ENCODE assay signal across 10 cellular contexts in genomic region chr12:122473543-122474323, GRCh38. TPM values are rescaled to one million over a fixed set of nuclear protein-coding genes. Genes with fewer than 3 reads are reported as not detected.
DNase-seq lines count a peak whose midpoint lies in the region; ATAC-seq, FAIRE-seq and TF ChIP-seq lines count a peak whose summit lies in the region.
"Had no signal": no experiment of that assay in that cellular context is flagged by ENCODE, and none has a peak within 500 bp of the region (broad histone marks: within the 10 kb centered on the region; RNA-seq: fewer than 3 reads in every experiment).

No MANE protein-coding gene starts in this region.

- H3K4me2 ChIP-seq in K562 (ENCODE audit: insufficient read depth, low read length), result no peak overlapping the region

- no peaks in the 10 kb centered on the region for H4K20me1 ChIP-seq in K562 (replicated peaks; ENCODE audit: control insufficient read depth, insufficient read depth, low read length)

- FAIRE-seq in K562 (lab: Jason Lieb, UNC), result no peak
- FAIRE-seq: endometrium had no signal

- POLR2A ChIA-PET in K562 (lab: Yijun Ruan, JAX), result interaction anchor here (1.2 to 4.0 kb wide), 5 partner anchors 11 to 74 kb away, joined by 4 to 43 read pairs (median 8); no protein-coding TSS in a partner anchor

- H3K27me3 ChIP-seq in K562 (ENCODE audit: control insufficient read depth in 2 of 2, insufficient read depth in 2 of 2, low read length in 2 of 2) (no peaks in the 10 kb centered on the region), BE2C (no peaks in the 10 kb centered on the region)

- intact Hi-C loops in K562 (cut with micrococcal nuclease), result no loop called here

- H3K4me3 ChIP-seq in GM12865 (ENCODE audit: low read depth, low read length), result no peak overlapping the region
- H3K4me3 ChIP-seq in K562, result no peak overlapping the region
- H3K4me3 ChIP-seq in skin epidermis, result no peak overlapping the region
- no peak overlapping the region for H3K4me3 ChIP-seq in BE2C (ENCODE audit: low read depth, low read length)

- TF ChIP-seq POLR2A in K562 (conservative IDR thresholded peaks at IDR 0.05), result no peak

- WGBS in K562 (ENCODE audit: insufficient coverage, low coverage, missing lambda C conversion rate), result 63% methylated on average over 18 of the region's 19 CpGs

- H3K36me3 ChIP-seq in K562 (ENCODE audit: control insufficient read depth, insufficient read depth, low read length), result peaks cover 63% of the 10 kb centered on the region
- peaks cover 53% of the 10 kb centered on the region for H3K36me3 ChIP-seq in BE2C

- TF ChIP-seq EP300 in K562 (IDR thresholded peaks at IDR 0.05; ENCODE audit: low read length), result no peak

- no peak for TF ChIP-seq RAD21 in K562 (CRISPR knock-in tag; conservative IDR thresholded peaks at IDR 0.05 in 1 of 2, IDR thresholded peaks at IDR 0.05 in 1 of 2)

- TF ChIP-seq CTCF in GM12865 (IDR thresholded peaks at IDR 0.05; ENCODE audit: insufficient read depth, low read depth, low read length, missing control alignments), result no peak
- no peak for TF ChIP-seq CTCF in K562 (IDR thresholded peaks at IDR 0.05 in 2 of 3, conservative IDR thresholded peaks at IDR 0.05 in 1 of 3; ENCODE audit: insufficient read depth in 2 of 3, low read depth in 1 of 3, low read length in 3 of 3)
- TF ChIP-seq CTCF in BE2C (IDR thresholded peaks at IDR 0.05; ENCODE audit: low read depth, low read length), result no peak

- ATAC-seq in K562, result peak; percentile 25

- no peak overlapping the region for H2AFZ ChIP-seq in K562 (ENCODE audit: low read depth, low read length)

- no TSS peak for BruUV-seq in K562 (replicated peaks; lab: Mats Ljungman, UMichigan)

- 0 out of 5 replicates have a peak, but pooled peaks cover 0 to 5% of the 10 kb centered on the region in 2 experiments for H3K4me1 ChIP-seq in K562 (replicated peaks in 1 of 2; ENCODE audit: control insufficient read depth in 2 of 2, insufficient read depth in 2 of 2, low read length in 2 of 2)
- H3K4me1 ChIP-seq in BE2C, result no peaks in the 10 kb centered on the region

- no peaks in the 10 kb centered on the region for H3K9me3 ChIP-seq in K562 (replicated peaks; ENCODE audit: control insufficient read depth, insufficient read depth, low read depth, low read length)
- H3K9me3 ChIP-seq in BE2C, result no peaks in the 10 kb centered on the region

- DNase-seq in GM12865 (ENCODE audit: low read depth), result peak; percentile 70
- peak; percentile 23 for DNase-seq in HPDE6-E6E7 (ENCODE audit: extremely low spot score)
- DNase-seq in K562 (ENCODE audit: extremely low read depth in 1 of 4, low spot score in 3 of 4), result peak; percentile 20 to 42 (median 30)
- no peak for DNase-seq in BE2C
- no peak for DNase-seq in KBM-7
- DNase-seq in NCI-H82 (lab: John Stamatoyannopoulos, UW), result no peak
- DNase-seq in NCI-H1417 (lab: John Stamatoyannopoulos, UW), result no peak
- DNase-seq: NCI-H2081 treated with DMSO at 0.1 percent for 48 hours had no signal

- H3K9ac ChIP-seq in K562 (ENCODE audit: insufficient read depth in 1 of 2, low read depth in 2 of 2, low read length in 2 of 2), result peak overlapping the region in 1 of 2 experiments; percentile 59; a peak in 1 of 4 replicates

- H3K9me1 ChIP-seq in K562 (ENCODE audit: control insufficient read depth, insufficient read depth, low read length), result no peaks in the 10 kb centered on the region

- in situ Hi-C loops in K562 (cut with MboI) (no loop called here), KBM-7 (cut with MboI; ENCODE audit: low pct_unique_long_range_greater_than_20kb, low sequenced_read_pairs) (no loop called here)

- CTCF ChIA-PET in K562 (lab: Yijun Ruan, JAX; ENCODE audit: low intra/inter-chr PET ratio), result no interaction called here

- H3K27ac ChIP-seq in K562 (ENCODE audit: extremely low read depth, low read depth, low read length), result peak overlapping the region; percentile 5; the same call in 1 of the 3 replicates
- peak overlapping the region in 16 of 21 experiments; percentile 13 to 68 (median 44) for H3K27ac ChIP-seq in skin epidermis

- H3K79me2 ChIP-seq in K562 (ENCODE audit: control insufficient read depth, insufficient read depth, low read length), result no peaks in the 10 kb centered on the region

RNA-seq across cellular contexts. Expression of gene ZCCHC8, which starts 27.0 kb away (rescaled TPM):
- 46.3 and 139 TPM in 2 replicates for total RNA-seq in K562 (2011; cell fraction: chromatin; rRNA removed; ENCODE audit: low replicate concordance)
- 22.3 and 27.9 TPM in 2 replicates for total RNA-seq in K562 (2011; cell fraction: nucleolus; rRNA removed)
- 46.5 and 73.4 TPM in 2 replicates for total RNA-seq in K562 (2011; cell fraction: nucleoplasm; rRNA removed)
- total RNA-seq in K562 (2014; rRNA removed) (25.3 and 27.7 TPM in 2 replicates), K562 (2014; rRNA removed; fragmentation: Illumina TruSeq; extraction: Trizol) (41.1 and 50.2 TPM in 2 replicates), K562 (2015; rRNA removed; fragmentation: Illumina TruSeq; extraction: Trizol) (32.5 and 36.5 TPM in 2 replicates), K562 (2021) (34.1 and 36.0 TPM in 2 replicates)
- polyA plus RNA-seq in K562 (2011; rRNA removed) (28.9 and 32.0 TPM in 2 replicates), K562 (2014; fragmentation: Illumina TruSeq; extraction: Trizol) (41.3 and 50.9 TPM in 2 replicates), K562 (2014; fragmentation: Nextera tagmentation; extraction: Ambion mirVana) (10 to 100 TPM; 14.8 to 20.7 TPM), K562 (2014; rRNA removed) (34.8 and 37.9 TPM in 2 replicates)
- 15.4 and 21.2 TPM in 2 replicates for polyA plus RNA-seq in K562 (2011; cell fraction: cytosol; rRNA removed)
- 40.8 and 51.1 TPM in 2 replicates for polyA plus RNA-seq in K562 (2011; cell fraction: nucleus; rRNA removed)
- 21.2 and 36.6 TPM in 2 replicates for polyA plus RNA-seq in K562 (2012)
- 27.6 and 29.6 TPM in 2 replicates for polyA minus RNA-seq in K562 (2011; rRNA and poly(A)+ RNA removed)
- polyA minus RNA-seq in K562 (2011; cell fraction: cytosol; rRNA and poly(A)+ RNA removed), result 13.9 and 15.6 TPM in 2 replicates
- polyA minus RNA-seq in K562 (2011; cell fraction: nucleus; rRNA and poly(A)+ RNA removed), result 15.1 and 30.9 TPM in 2 replicates
- polyA plus RNA-seq in BE2C (2012; ENCODE audit: insufficient read depth, insufficient read length, low read depth), result 16.4 TPM

RNA-seq across cellular contexts. Expression of gene CLIP1, which starts 51.3 kb away (rescaled TPM):
- 77.3 and 128 TPM in 2 replicates for total RNA-seq in K562 (2011; cell fraction: chromatin; rRNA removed; ENCODE audit: low replicate concordance)
- total RNA-seq in K562 (2011; cell fraction: nucleolus; rRNA removed), result 38.0 and 40.8 TPM in 2 replicates
- total RNA-seq in K562 (2011; cell fraction: nucleoplasm; rRNA removed), result 61.1 and 81.7 TPM in 2 replicates
- total RNA-seq in K562 (2014; rRNA removed), result 19.7 and 20.1 TPM in 2 replicates
- total RNA-seq in K562 (2014; rRNA removed; fragmentation: Illumina TruSeq; extraction: Trizol), result 29.6 and 39.5 TPM in 2 replicates
- 33.3 and 33.9 TPM in 2 replicates for total RNA-seq in K562 (2015; rRNA removed; fragmentation: Illumina TruSeq; extraction: Trizol)
- total RNA-seq in K562 (2021), result 24.9 and 27.8 TPM in 2 replicates
- 31.9 and 34.5 TPM in 2 replicates for polyA plus RNA-seq in K562 (2011; rRNA removed)
- 24.3 and 28.5 TPM in 2 replicates for polyA plus RNA-seq in K562 (2011; cell fraction: cytosol; rRNA removed)
- 31.9 and 33.0 TPM in 2 replicates for polyA plus RNA-seq in K562 (2011; cell fraction: nucleus; rRNA removed)
- 17.8 and 31.5 TPM in 2 replicates for polyA plus RNA-seq in K562 (2012)
- polyA plus RNA-seq in K562 (2014; fragmentation: Illumina TruSeq; extraction: Trizol), result 27.3 and 27.6 TPM in 2 replicates
- 1 to 10 TPM; 5.8 to 6.1 TPM for polyA plus RNA-seq in K562 (2014; fragmentation: Nextera tagmentation; extraction: Ambion mirVana)
- polyA plus RNA-seq in K562 (2014; rRNA removed), result 19.1 and 21.2 TPM in 2 replicates
- polyA minus RNA-seq in K562 (2011; rRNA and poly(A)+ RNA removed), result 48.7 and 54.3 TPM in 2 replicates
- polyA minus RNA-seq in K562 (2011; cell fraction: cytosol; rRNA and poly(A)+ RNA removed), result 16.9 and 22.4 TPM in 2 replicates
- 17.0 and 35.5 TPM in 2 replicates for polyA minus RNA-seq in K562 (2011; cell fraction: nucleus; rRNA and poly(A)+ RNA removed)
- 32.6 TPM for polyA plus RNA-seq in BE2C (2012; ENCODE audit: insufficient read depth, insufficient read length, low read depth)

RNA-seq across cellular contexts. Expression of gene RSRC2, which starts 53.0 kb away (rescaled TPM):
- 98.7 and 318 TPM in 2 replicates for total RNA-seq in K562 (2011; cell fraction: chromatin; rRNA removed; ENCODE audit: low replicate concordance)
- total RNA-seq in K562 (2011; cell fraction: nucleolus; rRNA removed), result 46.5 and 58.4 TPM in 2 replicates
- total RNA-seq in K562 (2011; cell fraction: nucleoplasm; rRNA removed), result 128 and 216 TPM in 2 replicates
- 65.9 and 83.6 TPM in 2 replicates for total RNA-seq in K562 (2014; rRNA removed)
- 112 and 125 TPM in 2 replicates for total RNA-seq in K562 (2014; rRNA removed; fragmentation: Illumina TruSeq; extraction: Trizol)
- 109 and 120 TPM in 2 replicates for total RNA-seq in K562 (2015; rRNA removed; fragmentation: Illumina TruSeq; extraction: Trizol)
- 55.5 and 56.9 TPM in 2 replicates for total RNA-seq in K562 (2021)
- 66.6 and 70.1 TPM in 2 replicates for polyA plus RNA-seq in K562 (2011; rRNA removed)
- 4.7 and 14.5 TPM in 2 replicates for polyA plus RNA-seq in K562 (2011; cell fraction: cytosol; rRNA removed)
- 82.9 and 129 TPM in 2 replicates for polyA plus RNA-seq in K562 (2011; cell fraction: nucleus; rRNA removed)
- 44.7 and 51.8 TPM in 2 replicates for polyA plus RNA-seq in K562 (2012)
- 87.5 and 123 TPM in 2 replicates for polyA plus RNA-seq in K562 (2014; fragmentation: Illumina TruSeq; extraction: Trizol)
- polyA plus RNA-seq in K562 (2014; fragmentation: Nextera tagmentation; extraction: Ambion mirVana), result 10 to 100 TPM; 52.6 to 72.3 TPM
- 65.0 and 80.3 TPM in 2 replicates for polyA plus RNA-seq in K562 (2014; rRNA removed)
- 55.6 and 64.7 TPM in 2 replicates for polyA minus RNA-seq in K562 (2011; rRNA and poly(A)+ RNA removed)
- polyA minus RNA-seq in K562 (2011; cell fraction: cytosol; rRNA and poly(A)+ RNA removed), result 13.8 and 20.4 TPM in 2 replicates
- polyA minus RNA-seq in K562 (2011; cell fraction: nucleus; rRNA and poly(A)+ RNA removed), result 44.2 and 98.2 TPM in 2 replicates
- 173 TPM for polyA plus RNA-seq in BE2C (2012; ENCODE audit: insufficient read depth, insufficient read length, low read depth)

RNA-seq across cellular contexts. Expression of gene KNTC1, which starts 53.3 kb away (rescaled TPM):
- total RNA-seq in K562 (2011; cell fraction: chromatin; rRNA removed; ENCODE audit: low replicate concordance), result 430 and 898 TPM in 2 replicates
- total RNA-seq in K562 (2011; cell fraction: nucleolus; rRNA removed), result 165 and 228 TPM in 2 replicates
- total RNA-seq in K562 (2011; cell fraction: nucleoplasm; rRNA removed), result 371 and 438 TPM in 2 replicates
- 62.7 and 69.9 TPM in 2 replicates for total RNA-seq in K562 (2014; rRNA removed)
- total RNA-seq in K562 (2014; rRNA removed; fragmentation: Illumina TruSeq; extraction: Trizol), result 134 and 135 TPM in 2 replicates
- 110 and 120 TPM in 2 replicates for total RNA-seq in K562 (2015; rRNA removed; fragmentation: Illumina TruSeq; extraction: Trizol)
- 82.3 and 83.1 TPM in 2 replicates for total RNA-seq in K562 (2021)
- 130 and 146 TPM in 2 replicates for polyA plus RNA-seq in K562 (2011; rRNA removed)
- 26.7 and 41.9 TPM in 2 replicates for polyA plus RNA-seq in K562 (2011; cell fraction: cytosol; rRNA removed)
- polyA plus RNA-seq in K562 (2011; cell fraction: nucleus; rRNA removed), result 353 and 375 TPM in 2 replicates
- polyA plus RNA-seq in K562 (2012), result 55.8 and 85.6 TPM in 2 replicates
- polyA plus RNA-seq in K562 (2014; fragmentation: Illumina TruSeq; extraction: Trizol), result 74.1 and 99.6 TPM in 2 replicates
- 10 to 100 TPM; 38.9 to 57.8 TPM for polyA plus RNA-seq in K562 (2014; fragmentation: Nextera tagmentation; extraction: Ambion mirVana)
- polyA plus RNA-seq in K562 (2014; rRNA removed), result 102 and 103 TPM in 2 replicates
- 198 and 218 TPM in 2 replicates for polyA minus RNA-seq in K562 (2011; rRNA and poly(A)+ RNA removed)
- polyA minus RNA-seq in K562 (2011; cell fraction: cytosol; rRNA and poly(A)+ RNA removed), result 42.0 and 54.2 TPM in 2 replicates
- polyA minus RNA-seq in K562 (2011; cell fraction: nucleus; rRNA and poly(A)+ RNA removed), result 158 and 332 TPM in 2 replicates
- 6.6 TPM for polyA plus RNA-seq in BE2C (2012; ENCODE audit: insufficient read depth, insufficient read length, low read depth)

Comparison
In these comparisons a context has a peak if more than half of its experiments do, and no peak if none do; other contexts are left out.
1. DNase-seq: peak in GM12865 (single experiment), HPDE6-E6E7 (single experiment) and K562 (4 of 4); none in BE2C (single experiment), KBM-7 (single experiment), NCI-H82 (single experiment) and NCI-H1417 (0 of 3).